ENCODE assay signal across 8 cellular contexts in the genomic region with DNA sequence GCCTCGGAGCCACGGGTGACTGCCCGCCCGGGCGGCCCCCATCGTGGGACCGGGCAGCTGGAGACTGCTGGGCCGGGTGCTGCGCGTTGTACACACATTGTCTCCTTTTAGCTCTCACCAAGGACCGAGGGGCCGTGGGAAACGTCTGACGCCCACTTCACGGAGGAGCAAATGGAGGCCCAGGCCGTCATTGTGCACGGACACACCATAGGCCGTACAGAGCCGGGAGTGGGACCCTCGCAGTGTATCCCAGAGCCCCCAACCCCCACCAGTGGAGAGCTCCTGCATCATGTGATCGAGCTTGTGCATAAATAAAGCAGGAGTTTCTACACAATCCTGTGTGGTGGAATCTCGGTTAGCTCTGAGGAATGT. TPM values are rescaled to one million over a fixed set of nuclear protein-coding genes. Genes with fewer than 3 reads are reported as not detected.
DNase-seq lines count a peak whose midpoint lies in the region; ATAC-seq lines count a peak whose summit lies in the region.

No MANE protein-coding gene starts in this region.

- DNase-seq in HK-2 (ENCODE audit: unreplicated experiment) (peak; percentile 44), iPS-NIHi7 (ENCODE audit: extremely low spot score) (peak; percentile 18), middle frontal gyrus (ENCODE audit: extremely low spot score, low spot score) (no peak)
- no peak for DNase-seq in activated naive CD8-positive, alpha-beta T cell treated with anti-CD3 and anti-CD28 coated beads, Interleukin-2, amount 10 ng/mL, durations not matched to agents 7 days and 5 days

- H3K4me3 Mint-ChIP-seq in activated naive CD8-positive, alpha-beta T cell treated with anti-CD3 and anti-CD28 coated beads, Interleukin-2, amount 10 ng/mL, durations not matched to agents 7 days and 5 days, result peak overlapping the region; percentile 81

- H3K27ac Mint-ChIP-seq in activated naive CD8-positive, alpha-beta T cell treated with anti-CD3 and anti-CD28 coated beads, Interleukin-2, amount 10 ng/mL, durations not matched to agents 7 days and 5 days, result no peak overlapping the region

- H3K27me3 Mint-ChIP-seq in activated naive CD8-positive, alpha-beta T cell treated with anti-CD3 and anti-CD28 coated beads, Interleukin-2, amount 10 ng/mL, durations not matched to agents 7 days and 5 days, result peaks cover 9% of the 10 kb centered on the region

- peak overlapping the region in 16 of 21 experiments; percentile 5 to 86 (median 78) for H3K27ac ChIP-seq in skin epidermis

- H3K36me3 Mint-ChIP-seq in activated naive CD8-positive, alpha-beta T cell treated with anti-CD3 and anti-CD28 coated beads, Interleukin-2, amount 10 ng/mL, durations not matched to agents 7 days and 5 days, result peaks cover 7% of the 10 kb centered on the region

- peak; percentile 17 for ATAC-seq in activated naive CD8-positive, alpha-beta T cell treated with anti-CD3 and anti-CD28 coated beads, Interleukin-2, amount 10 ng/mL, durations not matched to agents 7 days and 5 days (ENCODE audit: low read depth)
- ATAC-seq in GM18520 (IDR thresholded peaks at IDR 0.05; ENCODE audit: unreplicated experiment) (no peak), HG03095 (IDR thresholded peaks at IDR 0.05; ENCODE audit: unreplicated experiment) (no peak)

- POLR2A ChIA-PET in activated naive CD8-positive, alpha-beta T cell treated with anti-CD3 and anti-CD28 coated beads, Interleukin-2, amount 10 ng/mL, durations not matched to agents 7 days and 5 days (lab: Charles Lee), result interaction anchor here (0.6 to 3.7 kb wide), 16 partner anchors 11 to 660 kb away, joined by 3 to 42 read pairs (median 4); a partner anchor contains a TSS

- peaks cover 9% of the 10 kb centered on the region for H3K4me1 Mint-ChIP-seq in activated naive CD8-positive, alpha-beta T cell treated with anti-CD3 and anti-CD28 coated beads, Interleukin-2, amount 10 ng/mL, durations not matched to agents 7 days and 5 days

- H3K4me3 ChIP-seq in GM08714 (ENCODE audit: low read length) (peak overlapping the region; percentile 80), skin epidermis (peak overlapping the region; percentile 73 to 95 (median 89))

- no peaks in the 10 kb centered on the region for H3K9me3 Mint-ChIP-seq in activated naive CD8-positive, alpha-beta T cell treated with anti-CD3 and anti-CD28 coated beads, Interleukin-2, amount 10 ng/mL, durations not matched to agents 7 days and 5 days

RNA-seq across cellular contexts. Expression of a gene that starts 0.7 kb away (rescaled TPM):
- 10 to 100 TPM; 38.8 to 43.1 TPM for total RNA-seq in activated naive CD8-positive, alpha-beta T cell treated with anti-CD3 and anti-CD28 coated beads, Interleukin-2, amount 10 ng/mL, durations not matched to agents 7 days and 5 days

RNA-seq across cellular contexts. Expression of a gene that starts 24.0 kb away (rescaled TPM):
- total RNA-seq in activated naive CD8-positive, alpha-beta T cell treated with anti-CD3 and anti-CD28 coated beads, Interleukin-2, amount 10 ng/mL, durations not matched to agents 7 days and 5 days, result 100 to 1,000 TPM; 105 to 111 TPM

Comparison
In these comparisons a context has a peak if more than half of its experiments do, and no peak if none do; other contexts are left out.
1. DNase-seq: peak in HK-2 (single experiment) and iPS-NIHi7 (single experiment); none in activated naive CD8-positive, alpha-beta T cell treated with anti-CD3 and anti-CD28 coated beads, Interleukin-2, amount 10 ng/mL, durations not matched to agents 7 days and 5 days (single experiment) and middle frontal gyrus (single experiment).